In the genomic region with DNA sequence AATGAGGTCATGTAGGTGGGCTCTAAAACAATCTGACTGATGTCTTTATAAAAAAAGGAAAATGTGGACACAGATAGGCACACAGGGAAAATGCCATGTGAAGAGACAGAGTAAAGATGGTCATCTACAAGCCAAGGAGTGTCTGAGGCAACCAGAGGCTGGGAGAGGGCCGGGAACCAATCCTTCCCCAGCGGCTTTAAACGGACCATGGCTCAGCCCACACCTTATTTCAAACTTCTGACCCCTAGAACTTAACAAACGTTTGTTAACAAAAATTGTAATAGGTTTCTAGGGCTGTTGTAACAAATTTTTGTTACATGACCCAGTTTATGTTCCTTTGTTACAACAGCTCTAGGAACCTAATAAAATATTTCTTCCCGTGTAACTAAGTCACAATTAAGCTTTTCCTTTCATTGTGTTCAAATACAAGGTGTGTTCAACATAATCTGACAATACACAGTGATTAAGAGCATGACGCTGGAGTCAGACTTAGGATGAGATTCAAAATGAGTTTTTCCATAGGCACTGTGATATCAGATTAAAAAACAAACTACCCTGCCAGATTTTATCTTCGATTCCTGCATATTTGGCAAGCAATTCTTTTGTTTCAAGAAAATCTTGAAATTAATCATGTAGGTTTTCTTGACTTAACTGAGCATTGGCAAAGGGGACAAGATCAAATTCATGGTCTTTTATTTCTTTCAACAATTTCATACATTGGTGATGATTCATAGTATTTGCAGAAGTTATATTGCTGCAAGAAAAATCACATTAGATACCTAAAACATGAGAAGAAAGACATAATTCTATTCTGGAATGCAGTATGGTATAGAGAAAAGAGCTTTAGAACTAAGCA, we compare ENCODE assay signal across 18 cellular contexts.
DNase-seq lines count a peak whose midpoint lies in the region; ATAC-seq and TF ChIP-seq lines count a peak whose summit lies in the region.
"Had no signal": no experiment of that assay in that cellular context is flagged by ENCODE, and none has a peak within 500 bp of the region (broad histone marks: within the 10 kb centered on the region; RNA-seq: fewer than 3 reads in every experiment).

No MANE protein-coding gene starts in this region.

- CTCF ChIA-PET in IMR-90 (lab: Yijun Ruan, JAX), result interaction anchor here (1.3 kb wide), 1 partner anchor 444 kb away, joined by 3 read pairs; no protein-coding TSS in a partner anchor

- H2AK9ac ChIP-seq in IMR-90 (replicated peaks; ENCODE audit: low read depth, low read length, poor library complexity), result no peak overlapping the region

- no peak for TF ChIP-seq CTCF in IMR-90 (conservative IDR thresholded peaks at IDR 0.05; ENCODE audit: low read depth, low read length)
- TF ChIP-seq CTCF in psoas muscle (IDR thresholded peaks at IDR 0.05), result no peak

- no peak overlapping the region for H3K27ac ChIP-seq in IMR-90 (ENCODE audit: insufficient read depth, low read length)
- H3K27ac ChIP-seq in esophagus (ENCODE audit: low read depth in 2 of 2, low read length in 1 of 2), result peak overlapping the region; percentile 69 to 79
- peak overlapping the region; percentile 3 for H3K27ac ChIP-seq in psoas muscle
- H3K27ac ChIP-seq: GM23248, RWPE1 had no signal

- H4K91ac ChIP-seq in IMR-90 (ENCODE audit: insufficient read depth, low read depth, low read length), result no peak overlapping the region

- H3K4me1 ChIP-seq in IMR-90 (ENCODE audit: control insufficient read depth, insufficient read depth, low read length) (no peaks in the 10 kb centered on the region; the same call in 1 of the 2 replicates), esophagus (ENCODE audit: control insufficient read depth in 2 of 2, insufficient read depth in 2 of 2, low read length in 1 of 2) (no peaks in the 10 kb centered on the region), psoas muscle (no peaks in the 10 kb centered on the region)

- DNase-seq in IMR-90 (peak; percentile 18), psoas muscle (no peak), NCI-H526 (lab: John Stamatoyannopoulos, UW) (no peak), T-helper 1 cell (no peak)
- DNase-seq: CD8-positive, alpha-beta T cell; DND-41; GDM1; GM23248; MV-4-11; NCI-H1436; NCI-H2029 treated with DMSO at 0.1 percent for 48 hours; NCI-H524 treated with DMSO at 0.1 percent for 48 hours; OCI-M1 had no signal

- no peak overlapping the region for H2BK5ac ChIP-seq in IMR-90 (ENCODE audit: low read depth, low read length, poor library complexity, severe bottlenecking)

- H3K14ac ChIP-seq in IMR-90 (replicated peaks; ENCODE audit: low read depth, low read length), result no peak overlapping the region

- no peak overlapping the region for H3K18ac ChIP-seq in IMR-90 (ENCODE audit: low read depth, low read length)

- intact Hi-C loops in IMR-90 (cut with micrococcal nuclease) (no loop called here), psoas muscle (cut with DNase I) (no loop called here)

- no peak overlapping the region for H2BK120ac ChIP-seq in IMR-90 (ENCODE audit: low read depth, low read length)

- H2BK20ac ChIP-seq in IMR-90 (ENCODE audit: low read depth, low read length), result no peak overlapping the region

- no CpG with 5 or more reads among the region's 7 CpGs for WGBS in IMR-90 (ENCODE audit: extremely low coverage in 2 of 2, insufficient read length in 1 of 2), 2 experiments
- WGBS in esophagus, 2 donors, result 41 to 55% methylated on average over 7 of the region's 7 CpGs
- WGBS in psoas muscle, 3 donors, result 62 to 66% (median 65%) methylated on average over 7 of the region's 7 CpGs

- no peak overlapping the region for H3K23ac ChIP-seq in IMR-90 (ENCODE audit: low read depth, low read length)

- no peaks in the 10 kb centered on the region for H4K20me1 ChIP-seq in IMR-90 (ENCODE audit: insufficient read depth, low read length)

- no peak overlapping the region for H2BK15ac ChIP-seq in IMR-90 (ENCODE audit: low read depth, low read length)

- H2AK5ac ChIP-seq in IMR-90 (ENCODE audit: low read depth, low read length), result no peak overlapping the region

- no peak overlapping the region for H3K9ac ChIP-seq in IMR-90 (ENCODE audit: low read depth, low read length)
- H3K9ac ChIP-seq: GM23248 had no signal

- H3K4ac ChIP-seq in IMR-90 (ENCODE audit: low read depth, low read length), result no peak overlapping the region

- no peak overlapping the region for H4K5ac ChIP-seq in IMR-90 (ENCODE audit: low read depth, low read length)

- no peaks in the 10 kb centered on the region for H3K9me3 ChIP-seq in IMR-90 (ENCODE audit: control insufficient read depth, insufficient read depth, low read length)
- H3K9me3 ChIP-seq in esophagus (ENCODE audit: control insufficient read depth in 2 of 2, insufficient read depth in 1 of 2, low read depth in 1 of 2, low read length in 1 of 2), result no peaks in the 10 kb centered on the region
- H3K9me3 ChIP-seq in psoas muscle, result no peaks in the 10 kb centered on the region

- H3K9me1 ChIP-seq in IMR-90 (ENCODE audit: insufficient read depth, low read length), result no peaks in the 10 kb centered on the region

- no peak overlapping the region for H3K56ac ChIP-seq in IMR-90 (ENCODE audit: extremely low read depth, insufficient read depth, low read length)

- in situ Hi-C loops in IMR-90 (cut with MboI; ENCODE audit: low sequenced_read_pairs), result no loop called here

- no peak overlapping the region for H3K4me3 ChIP-seq in IMR-90 (ENCODE audit: insufficient read depth, low read depth, low read length)
- H3K4me3 ChIP-seq in esophagus (ENCODE audit: low read depth in 1 of 2, low read length in 2 of 2), result no peak overlapping the region
- H3K4me3 ChIP-seq in psoas muscle, result no peak overlapping the region
- H3K4me3 ChIP-seq: GM23248 had no signal

- no peaks in the 10 kb centered on the region for H3K79me1 ChIP-seq in IMR-90 (ENCODE audit: low read depth in 1 of 2, low read length in 2 of 2)

- no peaks in the 10 kb centered on the region for H3K27me3 ChIP-seq in IMR-90 (ENCODE audit: control insufficient read depth, insufficient read depth, low read length)
- no peaks in the 10 kb centered on the region for H3K27me3 ChIP-seq in esophagus (ENCODE audit: control insufficient read depth in 1 of 2, insufficient read depth in 2 of 2, low read length in 2 of 2)
- H3K27me3 ChIP-seq in psoas muscle (ENCODE audit: insufficient read depth in 3 of 3, low read length in 2 of 3), result no peaks in the 10 kb centered on the region

- no peak for TF ChIP-seq POLR2A in IMR-90 (IDR thresholded peaks at IDR 0.05; ENCODE audit: low read depth, low read length)

- no peak for TF ChIP-seq RAD21 in IMR-90 (IDR thresholded peaks at IDR 0.05; ENCODE audit: low read length)

- no TSS peak for BruUV-seq in IMR-90 (replicated peaks; lab: Mats Ljungman, UMichigan)

- H4K8ac ChIP-seq in IMR-90 (ENCODE audit: low read depth in 2 of 2, low read length in 2 of 2), result no peak overlapping the region

- dilution Hi-C loops in IMR-90 (cut with HindIII; ENCODE audit: low sequenced_read_pairs, unreplicated experiment), result no loop called here

- H2AFZ ChIP-seq in IMR-90 (replicated peaks; ENCODE audit: low read length, poor library complexity), result no peak overlapping the region
- H2AFZ ChIP-seq: GM23248 had no signal

- no peak overlapping the region for H3K4me2 ChIP-seq in IMR-90 (ENCODE audit: low read depth, low read length)

- H3K36me3 ChIP-seq in IMR-90 (ENCODE audit: control insufficient read depth, insufficient read depth, low read length) (no peaks in the 10 kb centered on the region), esophagus (ENCODE audit: control insufficient read depth in 2 of 2, insufficient read depth in 2 of 2, low read length in 1 of 2) (no peaks in the 10 kb centered on the region), psoas muscle (ENCODE audit: insufficient read depth in 1 of 2, low read depth in 1 of 2) (peaks cover 0 to 13% of the 10 kb centered on the region in 2 donors)

- POLR2A ChIA-PET in IMR-90 (lab: Charles Lee; ENCODE audit: unreplicated experiment), result no interaction called here

- ATAC-seq in IMR-90 (ENCODE audit: low read depth) (peak; percentile 35), SK-N-SH treated with all-trans-retinoic acid at 6 μM for 48 hours (peak; percentile 81), psoas muscle (no peak), GM19463 (IDR thresholded peaks at IDR 0.05; ENCODE audit: unreplicated experiment) (no peak), GM18909 (IDR thresholded peaks at IDR 0.05; ENCODE audit: poor library complexity, unreplicated experiment) (no peak)
- ATAC-seq: CD8-positive, alpha-beta T cell had no signal

TF ChIP-seq in IMR-90, 13 proteins besides CTCF, POLR2A, EP300 and RAD21:
- TF ChIP-seq CHD1 (IDR thresholded peaks at IDR 0.05; ENCODE audit: low read depth, low read length), result no peak

TF ChIP-seq in SK-N-SH treated with all-trans-retinoic acid at 6 μM for 48 hours, 23 proteins besides CTCF, POLR2A, EP300 and RAD21:
- peak; percentile 48; the same call in 1 of the 2 replicates for TF ChIP-seq ISL1 (CRISPR knock-in tag; IDR thresholded peaks at IDR 0.05)
- no peak for TF ChIP-seq ZFP30 (CRISPR knock-in tag; IDR thresholded peaks at IDR 0.05)
- no peak for TF ChIP-seq TCF4 (CRISPR knock-in tag; IDR thresholded peaks at IDR 0.05; ENCODE audit: borderline replicate concordance)
- no peak for TF ChIP-seq ZNF565 (CRISPR knock-in tag; conservative IDR thresholded peaks at IDR 0.05; ENCODE audit: low read depth)
- no peak for TF ChIP-seq BACH2 (CRISPR knock-in tag; IDR thresholded peaks at IDR 0.05; ENCODE audit: borderline replicate concordance)

Comparison
In these comparisons a context has a peak if more than half of its experiments do, and no peak if none do; other contexts are left out.
1. ATAC-seq: peak in IMR-90 (single experiment) and SK-N-SH treated with all-trans-retinoic acid at 6 μM for 48 hours (single experiment); none in psoas muscle (0 of 4), GM19463 (single experiment) and GM18909 (single experiment).